10 cellular contexts compared by ENCODE assay signal in the genomic region with DNA sequence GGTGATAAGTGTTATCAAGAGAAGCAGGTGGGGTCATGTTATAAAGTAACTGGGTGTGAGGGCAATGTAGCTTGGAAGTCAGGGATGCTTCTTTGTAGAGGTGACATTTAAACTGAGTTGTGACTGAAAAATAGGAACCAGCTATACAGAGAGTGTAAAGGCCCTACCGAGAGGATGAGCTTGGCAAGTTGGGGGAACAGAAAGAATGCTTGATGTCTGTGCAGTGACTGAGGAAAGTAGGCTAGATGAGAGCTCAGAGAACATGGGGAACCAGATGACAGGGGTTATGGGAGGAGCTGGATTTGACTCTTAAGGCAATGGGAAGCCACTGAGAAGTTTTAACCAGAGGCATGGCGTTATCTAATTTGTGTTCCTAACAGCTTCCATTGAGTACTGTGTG.
DNase-seq lines count a peak whose midpoint lies in the region; ATAC-seq and TF ChIP-seq lines count a peak whose summit lies in the region.
"Had no signal": no experiment of that assay in that cellular context is flagged by ENCODE, and none has a peak within 500 bp of the region (broad histone marks: within the 10 kb centered on the region; RNA-seq: fewer than 3 reads in every experiment).

No MANE protein-coding gene starts in this region.

- H3K36me3 ChIP-seq in ascending aorta = no peaks in the 10 kb centered on the region
- H3K36me3 ChIP-seq in mucosa of rectum (ENCODE audit: control insufficient read depth in 2 of 2, insufficient read depth in 2 of 2, low read length in 2 of 2) = no peaks in the 10 kb centered on the region
- no peaks in the 10 kb centered on the region for H3K36me3 ChIP-seq in neuronal stem cell (replicated peaks in 1 of 2; ENCODE audit: control insufficient read depth in 2 of 2, insufficient read depth in 2 of 2, low read length in 2 of 2)

- no peaks in the 10 kb centered on the region for H3K79me1 ChIP-seq in neuronal stem cell (ENCODE audit: low read depth, low read length)

- no peak overlapping the region for H2BK12ac ChIP-seq in neuronal stem cell (ENCODE audit: low read length)

- no peak overlapping the region for H2BK120ac ChIP-seq in neuronal stem cell (ENCODE audit: low read depth, low read length)

- H3K14ac ChIP-seq in neuronal stem cell (ENCODE audit: low read length) = no peak overlapping the region

- H3K9ac ChIP-seq in mucosa of rectum (ENCODE audit: low read depth in 1 of 2, low read length in 2 of 2) (no peak overlapping the region), neuronal stem cell (ENCODE audit: low read depth, low read length, poor library complexity) (no peak overlapping the region)

- no peak overlapping the region for H4K91ac ChIP-seq in neuronal stem cell (ENCODE audit: low read depth, low read length, poor library complexity)

- no peak overlapping the region for H2BK15ac ChIP-seq in neuronal stem cell (ENCODE audit: low read length)

- H3K4me2 ChIP-seq in neuronal stem cell (ENCODE audit: insufficient read depth, low read length, poor library complexity, severe bottlenecking) = no peak overlapping the region

- no peak overlapping the region for H2BK5ac ChIP-seq in neuronal stem cell (ENCODE audit: low read length)

- DNase-seq in AG04450 (ENCODE audit: low read depth, low spot score) (no peak), ascending aorta (ENCODE audit: low spot score in 2 of 2) (no peak), occipital lobe (lab: John Stamatoyannopoulos, UW) (no peak), GM19240 (ENCODE audit: insufficient read length, low spot score) (no peak), neuronal stem cell (ENCODE audit: low spot score) (no peak)
- DNase-seq: NCI-H1048; stimulated activated CD4-positive, alpha-beta T cell treated with anti-CD3 and anti-CD28 coated beads, Interleukin-4, amount 100 ng/mL, for 1 hour had no signal

- ATAC-seq in GM21526 (IDR thresholded peaks at IDR 0.05; ENCODE audit: low FRiP score, unreplicated experiment) = peak; percentile 37
- ATAC-seq in HG03378 (IDR thresholded peaks at IDR 0.05; ENCODE audit: unreplicated experiment) = no peak

- no peak for TF ChIP-seq CTCF in AG04450 (IDR thresholded peaks at IDR 0.05; ENCODE audit: low read depth, low read length)
- TF ChIP-seq CTCF in ascending aorta (IDR thresholded peaks at IDR 0.05) = no peak

- CTCF ChIA-PET in AG04450 (lab: Charles Lee) = interaction anchor here (0.6 to 3.3 kb wide), 5 partner anchors 12 to 1332 kb away, joined by 3 to 11 read pairs (median 3); no protein-coding TSS in a partner anchor

- H3K4me3 ChIP-seq in AG04450 (ENCODE audit: low read depth, low read length) (no peak overlapping the region), ascending aorta (no peak overlapping the region), mucosa of rectum (ENCODE audit: low read length in 2 of 2) (no peak overlapping the region), neuronal stem cell (ENCODE audit: low read length in 2 of 2) (no peak overlapping the region)

- no peak overlapping the region for H3K18ac ChIP-seq in neuronal stem cell (ENCODE audit: low read length)

- H3K27me3 ChIP-seq in AG04450 (ENCODE audit: control insufficient read depth, insufficient read depth, low read length) = no peaks in the 10 kb centered on the region
- no peaks in the 10 kb centered on the region for H3K27me3 ChIP-seq in ascending aorta
- no peaks in the 10 kb centered on the region for H3K27me3 ChIP-seq in mucosa of rectum (ENCODE audit: control insufficient read depth in 2 of 2, insufficient read depth in 2 of 2, low read length in 2 of 2)
- no peaks in the 10 kb centered on the region for H3K27me3 ChIP-seq in neuronal stem cell (ENCODE audit: control insufficient read depth in 3 of 3, insufficient read depth in 3 of 3, low read depth in 1 of 3, low read length in 3 of 3)

- no peak overlapping the region for H2AK5ac ChIP-seq in neuronal stem cell (ENCODE audit: low read depth, low read length)

- H3K23ac ChIP-seq in neuronal stem cell (ENCODE audit: low read depth, low read length, poor library complexity) = no peak overlapping the region

- POLR2A ChIA-PET in AG04450 (lab: Yijun Ruan, JAX) = interaction anchor here (0.6 to 1.8 kb wide), 5 partner anchors 12 to 44 kb away, joined by 3 to 16 read pairs (median 8); no protein-coding TSS in a partner anchor

- intact Hi-C loops in ascending aorta (cut with DNase I) = loop anchor here (5.0 to 10.0 kb wide), 2 partner anchors 55 to 1728 kb away; no protein-coding TSS in a partner anchor

- H3K4me1 ChIP-seq in ascending aorta (peaks cover 29 to 67% of the 10 kb centered on the region in 2 donors), mucosa of rectum (ENCODE audit: control insufficient read depth in 2 of 2, insufficient read depth in 2 of 2, low read length in 2 of 2) (peaks cover 20 to 21% of the 10 kb centered on the region in 2 donors), neuronal stem cell (ENCODE audit: control insufficient read depth in 2 of 2, insufficient read depth in 1 of 2, low read depth in 1 of 2, low read length in 2 of 2) (peaks cover 0 to 2% of the 10 kb centered on the region in 2 donors)

- H3K9me3 ChIP-seq in AG04450 (ENCODE audit: control insufficient read depth, insufficient read depth, low read length) (no peaks in the 10 kb centered on the region), ascending aorta (no peaks in the 10 kb centered on the region), mucosa of rectum (ENCODE audit: control insufficient read depth in 2 of 2, low read length in 2 of 2) (no peaks in the 10 kb centered on the region), neuronal stem cell (replicated peaks in 1 of 2; ENCODE audit: control insufficient read depth in 2 of 2, insufficient read depth in 1 of 2, low read depth in 1 of 2, low read length in 2 of 2) (no peaks in the 10 kb centered on the region)

- no peak overlapping the region for H2AFZ ChIP-seq in neuronal stem cell (ENCODE audit: low read length)

- no peak overlapping the region for H4K8ac ChIP-seq in neuronal stem cell (ENCODE audit: low read depth, low read length)

- no CpG with 5 or more reads among the region's 2 CpGs for WGBS in neuronal stem cell (ENCODE audit: extremely low coverage in 2 of 2, insufficient read length in 2 of 2, insufficient replicate concordance in 1 of 2), 2 donors

- H3K27ac ChIP-seq in AG04450 (ENCODE audit: low read depth, low read length) = peak overlapping the region; percentile 86
- peak overlapping the region; percentile 90 to 97 for H3K27ac ChIP-seq in ascending aorta
- peak overlapping the region; percentile 57 to 62 for H3K27ac ChIP-seq in mucosa of rectum (ENCODE audit: low read depth in 2 of 2, low read length in 2 of 2)
- H3K27ac ChIP-seq in neuronal stem cell (replicated peaks; ENCODE audit: low read length) = no peak overlapping the region

- H3K4ac ChIP-seq in neuronal stem cell (ENCODE audit: low read length) = no peak overlapping the region
